8 cellular contexts compared by ENCODE assay signal in genomic region chr1:220747426-220748090, GRCh38. TPM values are rescaled to one million over a fixed set of nuclear protein-coding genes. Genes with fewer than 3 reads are reported as not detected.
DNase-seq lines count a peak whose midpoint lies in the region; ATAC-seq and TF ChIP-seq lines count a peak whose summit lies in the region.

No MANE protein-coding gene starts in this region.

- peak overlapping the region; percentile 54 for H3K9ac ChIP-seq in endocrine pancreas (ENCODE audit: control insufficient read depth, insufficient read depth, low read length)

- peak overlapping the region; percentile 91 for H3K4me3 Mint-ChIP-seq in Calu3 (ENCODE audit: low read depth, unreplicated experiment)
- peak overlapping the region; percentile 58 for H3K4me3 Mint-ChIP-seq in natural killer cell treated with Interleukin-12 subunit alpha and Interleukin-12 subunit beta and Interleukin-15 and Interleukin-18, amount 100 ng/mL, for 72 hours

- peaks cover 13% of the 10 kb centered on the region for H3K36me3 Mint-ChIP-seq in Calu3 (ENCODE audit: insufficient read depth, unreplicated experiment)
- H3K36me3 Mint-ChIP-seq in natural killer cell treated with Interleukin-12 subunit alpha and Interleukin-12 subunit beta and Interleukin-15 and Interleukin-18, amount 100 ng/mL, for 72 hours = no peaks in the 10 kb centered on the region

- H3K4me1 ChIP-seq in endocrine pancreas (ENCODE audit: control insufficient read depth, insufficient read depth, low read length) = no peaks in the 10 kb centered on the region

- no peak for TF ChIP-seq CTCF in Calu3 (IDR thresholded peaks at IDR 0.05; ENCODE audit: unreplicated experiment)
- no peak for TF ChIP-seq CTCF in GM13976 (IDR thresholded peaks at IDR 0.05; ENCODE audit: borderline replicate concordance, control extremely low read depth, extremely low read depth, insufficient read depth, missing control alignments)

- in situ Hi-C loops in GM13976 (cut with MboI; ENCODE audit: low sequenced_read_pairs, unreplicated experiment) = no loop called here

- DNase-seq in Calu3 = no peak
- DNase-seq in natural killer cell treated with Interleukin-12 subunit alpha and Interleukin-12 subunit beta and Interleukin-15 and Interleukin-18, amount 100 ng/mL, for 72 hours (ENCODE audit: low spot score) = no peak
- DNase-seq in mucosa of gallbladder (ENCODE audit: low spot score) = no peak
- no peak for DNase-seq in GM19240 (ENCODE audit: insufficient read length, low spot score)
- DNase-seq in GM13976 (ENCODE audit: low spot score) = no peak

- H3K9me3 Mint-ChIP-seq in Calu3 (ENCODE audit: low read depth, unreplicated experiment) = no peaks in the 10 kb centered on the region
- no peaks in the 10 kb centered on the region for H3K9me3 Mint-ChIP-seq in natural killer cell treated with Interleukin-12 subunit alpha and Interleukin-12 subunit beta and Interleukin-15 and Interleukin-18, amount 100 ng/mL, for 72 hours

- no peaks in the 10 kb centered on the region for H3K27me3 Mint-ChIP-seq in Calu3 (ENCODE audit: unreplicated experiment)
- H3K27me3 Mint-ChIP-seq in natural killer cell treated with Interleukin-12 subunit alpha and Interleukin-12 subunit beta and Interleukin-15 and Interleukin-18, amount 100 ng/mL, for 72 hours = peaks cover 32 to 44% of the 10 kb centered on the region in 2 donors

- intact Hi-C loops in Calu3 (cut with micrococcal nuclease; ENCODE audit: unreplicated experiment) = loop anchor here (1.0 kb wide), 1 partner anchor 13 kb away; no protein-coding TSS in a partner anchor

- H3K27ac Mint-ChIP-seq in Calu3 (ENCODE audit: unreplicated experiment) = peak overlapping the region; percentile 66
- no peak overlapping the region for H3K27ac Mint-ChIP-seq in natural killer cell treated with Interleukin-12 subunit alpha and Interleukin-12 subunit beta and Interleukin-15 and Interleukin-18, amount 100 ng/mL, for 72 hours

- H3K9me3 ChIP-seq in endocrine pancreas (ENCODE audit: control insufficient read depth, low read length) = no peaks in the 10 kb centered on the region

- peak overlapping the region; percentile 50 for H3K4me3 ChIP-seq in endocrine pancreas (ENCODE audit: control insufficient read depth, insufficient read depth, low read length)

- H3K4me1 Mint-ChIP-seq in Calu3 (ENCODE audit: low read depth, unreplicated experiment) = peaks cover 25% of the 10 kb centered on the region
- H3K4me1 Mint-ChIP-seq in natural killer cell treated with Interleukin-12 subunit alpha and Interleukin-12 subunit beta and Interleukin-15 and Interleukin-18, amount 100 ng/mL, for 72 hours (ENCODE audit: low read depth in 2 of 2) = peaks cover 0 to 5% of the 10 kb centered on the region in 2 donors

- ATAC-seq in HG03442 (IDR thresholded peaks at IDR 0.05; ENCODE audit: unreplicated experiment) (peak; percentile 14), HG03520 (IDR thresholded peaks at IDR 0.05; ENCODE audit: unreplicated experiment) (no peak)
- ATAC-seq in natural killer cell treated with Interleukin-12 subunit alpha and Interleukin-12 subunit beta and Interleukin-15 and Interleukin-18, amount 100 ng/mL, for 72 hours = no peak

- CTCF ChIA-PET in Calu3 (lab: Charles Lee) = interaction anchor here (0.6 to 3.1 kb wide), 9 partner anchors 14 to 558 kb away, joined by 3 to 26 read pairs (median 4); no protein-coding TSS in a partner anchor

- no peaks in the 10 kb centered on the region for H3K27me3 ChIP-seq in endocrine pancreas (ENCODE audit: control insufficient read depth, insufficient read depth, low read length)

- no TSS peak for BruUV-seq in Calu3 (replicated peaks; lab: Mats Ljungman, UMichigan)

- H3K36me3 ChIP-seq in endocrine pancreas (ENCODE audit: control insufficient read depth, insufficient read depth, low read length) = no peaks in the 10 kb centered on the region

RNA-seq across cellular contexts. Expression of gene MTARC2, which starts 0.6 kb away (rescaled TPM):
- 9.1 and 16.4 TPM in 2 replicates for total RNA-seq in Calu3 (2022)
- not detected for total RNA-seq in natural killer cell treated with Interleukin-12 subunit alpha and Interleukin-12 subunit beta and Interleukin-15 and Interleukin-18, amount 100 ng/mL, for 72 hours
- 78.0 TPM for total RNA-seq in mucosa of gallbladder

RNA-seq across cellular contexts. Expression of gene MTARC1, which starts 39.2 kb away (rescaled TPM):
- total RNA-seq in Calu3 (2022) = 18.9 and 21.3 TPM in 2 replicates
- under 1 TPM in 1 of 2 donors, not detected in 1; 0.17 TPM for total RNA-seq in natural killer cell treated with Interleukin-12 subunit alpha and Interleukin-12 subunit beta and Interleukin-15 and Interleukin-18, amount 100 ng/mL, for 72 hours
- 13.2 TPM for total RNA-seq in mucosa of gallbladder

RNA-seq across cellular contexts. Expression of gene C1orf115, which starts 57.4 kb away (rescaled TPM):
- total RNA-seq in Calu3 (2022) (5.1 and 8.5 TPM in 2 replicates), mucosa of gallbladder (28.3 TPM)
- total RNA-seq in natural killer cell treated with Interleukin-12 subunit alpha and Interleukin-12 subunit beta and Interleukin-15 and Interleukin-18, amount 100 ng/mL, for 72 hours = under 1 TPM in 1 of 2 donors, not detected in 1; 0.14 TPM

Comparison
In these comparisons a context has a peak if more than half of its experiments do, and no peak if none do; other contexts are left out.
1. RNA of gene MTARC1, which starts 39.2 kb away (total RNA-seq): 18.9 to 21.3 TPM in Calu3 and 13.2 TPM in mucosa of gallbladder (single experiment); 0.17 TPM in natural killer cell treated with Interleukin-12 subunit alpha and Interleukin-12 subunit beta and Interleukin-15 and Interleukin-18, amount 100 ng/mL, for 72 hours; every median in the first group is over 10 times any median in the second.